8 cellular contexts compared by ENCODE assay signal in genomic region chr1:178031856-178032320, GRCh38.
A peak's percentile ranks its signal among the peaks of the same experiment; 100 is the strongest.
DNase-seq lines count a peak whose midpoint lies in the region; ATAC-seq, FAIRE-seq and TF ChIP-seq lines count a peak whose summit lies in the region.

No MANE protein-coding gene starts in this region.

- FAIRE-seq in GM12892 (lab: Jason Lieb, UNC), result peak; percentile 81

- no peak for TF ChIP-seq POLR2A in GM12892 (IDR thresholded peaks at IDR 0.05; ENCODE audit: low read depth, low read length)
- no peak for TF ChIP-seq POLR2A in erythroblast (IDR thresholded peaks at IDR 0.05; ENCODE audit: low read length)
- no peak for TF ChIP-seq POLR2A in uterus (IDR thresholded peaks at IDR 0.05)

- H3K9ac ChIP-seq in SK-N-MC (ENCODE audit: insufficient read length), result no peak overlapping the region

- ATAC-seq in HG02642 (IDR thresholded peaks at IDR 0.05; ENCODE audit: poor library complexity, unreplicated experiment), result peak; percentile 93

- H3K36me3 ChIP-seq in SK-N-MC (ENCODE audit: insufficient read depth, low read length) (no peaks in the 10 kb centered on the region), uterus (no peaks in the 10 kb centered on the region)

- no peaks in the 10 kb centered on the region for H3K9me3 ChIP-seq in SK-N-MC (ENCODE audit: low read depth, low read length)
- no peaks in the 10 kb centered on the region for H3K9me3 ChIP-seq in uterus

- no peaks in the 10 kb centered on the region for H3K27me3 ChIP-seq in uterus

- peak; percentile 90 for DNase-seq in AG08396 (ENCODE audit: low spot score)
- DNase-seq in GM12892 (ENCODE audit: insufficient read length), result peak; percentile 49
- DNase-seq in MV-4-11 (lab: John Stamatoyannopoulos, UW), result peak; percentile 60
- peak; percentile 58 for DNase-seq in SK-N-MC (ENCODE audit: low read depth, low spot score)
- peak; percentile 75 to 83 for DNase-seq in erythroblast (lab: John Stamatoyannopoulos, UW)
- DNase-seq in middle frontal gyrus (ENCODE audit: extremely low spot score, low spot score), result peak; percentile 50
- peak; percentile 85 to 93 for DNase-seq in uterus

- intact Hi-C loops in uterus (cut with DNase I; ENCODE audit: low total_unique reads), result no loop called here

- H3K27ac ChIP-seq in SK-N-MC, result no peak overlapping the region
- no peak overlapping the region for H3K27ac ChIP-seq in uterus

- TF ChIP-seq CTCF in uterus (IDR thresholded peaks at IDR 0.05), result peak; percentile 74 to 78 (median 76)

- H3K4me1 ChIP-seq in uterus, result no peaks in the 10 kb centered on the region

- no peak overlapping the region for H3K4me3 ChIP-seq in SK-N-MC
- H3K4me3 ChIP-seq in uterus, result no peak overlapping the region
